11 cellular contexts compared by ENCODE assay signal in genomic region chr17:63703029-63703428, GRCh38. TPM values are rescaled to one million over a fixed set of nuclear protein-coding genes. Genes with fewer than 3 reads are reported as not detected.
DNase-seq lines count a peak whose midpoint lies in the region; ATAC-seq and TF ChIP-seq lines count a peak whose summit lies in the region.
"Had no signal": no experiment of that assay in that cellular context is flagged by ENCODE, and none has a peak within 500 bp of the region (broad histone marks: within the 10 kb centered on the region; RNA-seq: fewer than 3 reads in every experiment).

No MANE protein-coding gene starts in this region.

- ATAC-seq in CD4-positive, CD25-positive, alpha-beta regulatory T cell (ENCODE audit: low read depth in 2 of 2), result no peak
- no peak for ATAC-seq in HCT116
- ATAC-seq in natural killer cell treated with Interleukin-12 subunit alpha and Interleukin-12 subunit beta and Interleukin-15 and Interleukin-18, amount 100 ng/mL, for 72 hours, result no peak
- ATAC-seq in GM21423 (IDR thresholded peaks at IDR 0.05; ENCODE audit: unreplicated experiment), result no peak
- no peak for ATAC-seq in gastroesophageal sphincter
- ATAC-seq in HG03139 (IDR thresholded peaks at IDR 0.05; ENCODE audit: unreplicated experiment), result no peak

- H3K9me3 ChIP-seq in CD4-positive, CD25-positive, alpha-beta regulatory T cell (ENCODE audit: control insufficient read depth in 2 of 2, low read length in 2 of 2), result no peaks in the 10 kb centered on the region
- no peaks in the 10 kb centered on the region for H3K9me3 ChIP-seq in HCT116 (ENCODE audit: control insufficient read depth in 1 of 2, insufficient read depth in 1 of 2, low read depth in 1 of 2, low read length in 2 of 2)
- no peaks in the 10 kb centered on the region for H3K9me3 ChIP-seq in gastroesophageal sphincter
- H3K9me3 ChIP-seq: Caco-2 had no signal

- POLR2A ChIA-PET in HCT116 (lab: Charles Lee), result no interaction called here

- peak overlapping the region; percentile 93 for H3K27ac ChIP-seq in CD4-positive, CD25-positive, alpha-beta regulatory T cell (ENCODE audit: insufficient read depth, low read length, poor library complexity, severe bottlenecking)
- H3K27ac ChIP-seq in HCT116 (ENCODE audit: low read depth, low read length) (no peak overlapping the region), gastroesophageal sphincter (no peak overlapping the region)

- peaks cover 12% of the 10 kb centered on the region for H3K27me3 Mint-ChIP-seq in CD4-positive, CD25-positive, alpha-beta regulatory T cell
- no peaks in the 10 kb centered on the region for H3K27me3 Mint-ChIP-seq in activated naive CD8-positive, alpha-beta T cell
- no peaks in the 10 kb centered on the region for H3K27me3 Mint-ChIP-seq in natural killer cell treated with Interleukin-12 subunit alpha and Interleukin-12 subunit beta and Interleukin-15 and Interleukin-18, amount 100 ng/mL, for 72 hours

- TF ChIP-seq EP300 in gastroesophageal sphincter (IDR thresholded peaks at IDR 0.05), result no peak

- no peaks in the 10 kb centered on the region for H3K27me3 ChIP-seq in CD4-positive, CD25-positive, alpha-beta regulatory T cell (ENCODE audit: control insufficient read depth, insufficient read depth, low read length)
- H3K27me3 ChIP-seq in HCT116 (ENCODE audit: insufficient read depth, low read length) (no peaks in the 10 kb centered on the region), gastroesophageal sphincter (no peaks in the 10 kb centered on the region)

- peak overlapping the region; percentile 95 to 100 (median 98) for H3K4me3 Mint-ChIP-seq in CD4-positive, CD25-positive, alpha-beta regulatory T cell
- peak overlapping the region; percentile 92 for H3K4me3 Mint-ChIP-seq in activated naive CD8-positive, alpha-beta T cell
- H3K4me3 Mint-ChIP-seq in natural killer cell treated with Interleukin-12 subunit alpha and Interleukin-12 subunit beta and Interleukin-15 and Interleukin-18, amount 100 ng/mL, for 72 hours, result peak overlapping the region; percentile 90

- H3K9ac ChIP-seq in HCT116 (ENCODE audit: low read length), result no peak overlapping the region

- H3K27ac Mint-ChIP-seq in CD4-positive, CD25-positive, alpha-beta regulatory T cell, result peak overlapping the region; percentile 98 to 99 (median 98)
- H3K27ac Mint-ChIP-seq in activated naive CD8-positive, alpha-beta T cell, result peak overlapping the region; percentile 96
- H3K27ac Mint-ChIP-seq in natural killer cell treated with Interleukin-12 subunit alpha and Interleukin-12 subunit beta and Interleukin-15 and Interleukin-18, amount 100 ng/mL, for 72 hours, result peak overlapping the region; percentile 92 to 95

- H3K36me3 ChIP-seq in CD4-positive, CD25-positive, alpha-beta regulatory T cell (ENCODE audit: control insufficient read depth, insufficient read depth, low read length), result peaks cover 3% of the 10 kb centered on the region
- H3K36me3 ChIP-seq in HCT116 (ENCODE audit: control insufficient read depth in 1 of 2, insufficient read depth in 2 of 2, low read length in 2 of 2), result no peaks in the 10 kb centered on the region
- peaks cover 0 to 56% of the 10 kb centered on the region in 2 donors for H3K36me3 ChIP-seq in gastroesophageal sphincter

- TSS peak; percentile 70 for BruUV-seq in HCT116 (replicated peaks; lab: Mats Ljungman, UMichigan)

- TF ChIP-seq CTCF in HCT116 (IDR thresholded peaks at IDR 0.05 in 2 of 3, conservative IDR thresholded peaks at IDR 0.05 in 1 of 3; ENCODE audit: borderline replicate concordance in 1 of 3, insufficient read depth in 1 of 3, low read depth in 2 of 3, low read length in 2 of 3) (no peak), gastroesophageal sphincter (IDR thresholded peaks at IDR 0.05) (no peak)

- H2AFZ ChIP-seq in HCT116 (ENCODE audit: low read depth, low read length, poor library complexity, severe bottlenecking), result no peak overlapping the region

- H4K20me1 ChIP-seq in HCT116 (ENCODE audit: insufficient read depth), result no peaks in the 10 kb centered on the region

- H3K4me1 Mint-ChIP-seq in CD4-positive, CD25-positive, alpha-beta regulatory T cell, result peaks cover 16 to 65% (median 45%) of the 10 kb centered on the region in 4 donors
- H3K4me1 Mint-ChIP-seq in activated naive CD8-positive, alpha-beta T cell (ENCODE audit: low read depth), result peaks cover 59% of the 10 kb centered on the region
- peaks cover 42 to 45% of the 10 kb centered on the region in 2 donors for H3K4me1 Mint-ChIP-seq in natural killer cell treated with Interleukin-12 subunit alpha and Interleukin-12 subunit beta and Interleukin-15 and Interleukin-18, amount 100 ng/mL, for 72 hours (ENCODE audit: low read depth in 2 of 2)

- H3K4me2 ChIP-seq in HCT116 (ENCODE audit: low read length), result no peak overlapping the region

- H3K9me3 Mint-ChIP-seq in CD4-positive, CD25-positive, alpha-beta regulatory T cell, result peaks cover 0 to 4% (median 0%) of the 10 kb centered on the region in 7 donors
- no peaks in the 10 kb centered on the region for H3K9me3 Mint-ChIP-seq in activated naive CD8-positive, alpha-beta T cell (ENCODE audit: low read depth)
- H3K9me3 Mint-ChIP-seq in natural killer cell treated with Interleukin-12 subunit alpha and Interleukin-12 subunit beta and Interleukin-15 and Interleukin-18, amount 100 ng/mL, for 72 hours, result no peaks in the 10 kb centered on the region

- 83 to 92% methylated on average over 1 to 4 of the region's 5 CpGs for WGBS in gastroesophageal sphincter (ENCODE audit: low coverage in 1 of 2), 2 donors

- H3K9me2 ChIP-seq in HCT116 (ENCODE audit: insufficient read depth), result no peaks in the 10 kb centered on the region

- no peaks in the 10 kb centered on the region for H3K79me2 ChIP-seq in HCT116 (ENCODE audit: insufficient read depth, low read length)

- peaks cover 77% of the 10 kb centered on the region for H3K4me1 ChIP-seq in CD4-positive, CD25-positive, alpha-beta regulatory T cell (ENCODE audit: control insufficient read depth, insufficient read depth, low read length, poor library complexity, severe bottlenecking)
- H3K4me1 ChIP-seq in HCT116 (ENCODE audit: control insufficient read depth in 1 of 2, insufficient read depth in 2 of 2, low read length in 2 of 2) (peaks cover 5 to 19% of the 10 kb centered on the region in 2 experiments), gastroesophageal sphincter (peaks cover 0 to 41% (median 16%) of the 10 kb centered on the region in 3 donors)
- H3K4me1 ChIP-seq: Caco-2 had no signal

- TF ChIP-seq RAD21 in HCT116 (IDR thresholded peaks at IDR 0.05; ENCODE audit: low read depth), result no peak

- RAD21 ChIA-PET in HCT116 (lab: Charles Lee; ENCODE audit: low non-redundant PET in 1 of 2, low total read pairs in 2 of 2, uncharacterized antibody in 2 of 2, unreplicated experiment in 2 of 2), result no interaction called here

- peaks cover 26% of the 10 kb centered on the region for H3K36me3 Mint-ChIP-seq in CD4-positive, CD25-positive, alpha-beta regulatory T cell
- peaks cover 3% of the 10 kb centered on the region for H3K36me3 Mint-ChIP-seq in activated naive CD8-positive, alpha-beta T cell
- peaks cover 5% of the 10 kb centered on the region for H3K36me3 Mint-ChIP-seq in natural killer cell treated with Interleukin-12 subunit alpha and Interleukin-12 subunit beta and Interleukin-15 and Interleukin-18, amount 100 ng/mL, for 72 hours

- intact Hi-C loops in HCT116 (cut with micrococcal nuclease), result no loop called here

- DNase-seq in CD4-positive, CD25-positive, alpha-beta regulatory T cell, result no peak
- DNase-seq in HCT116 (ENCODE audit: low read depth, low spot score), result no peak
- no peak for DNase-seq in natural killer cell treated with Interleukin-12 subunit alpha and Interleukin-12 subunit beta and Interleukin-15 and Interleukin-18, amount 100 ng/mL, for 72 hours (ENCODE audit: low spot score)
- DNase-seq in activated CD4-positive, CD25-positive, alpha-beta regulatory T cell treated with anti-CD3 and anti-CD28 coated beads, Interleukin-2, amount 50 U/mL, for 72 hours, result no peak
- DNase-seq: Caco-2; OCI-M1; stimulated activated CD4-positive, alpha-beta T cell treated with anti-CD3 and anti-CD28 coated beads, Interleukin-4, amount 100 ng/mL, for 24 hours had no signal

- TF ChIP-seq POLR2A in HCT116 (IDR thresholded peaks at IDR 0.05; ENCODE audit: borderline replicate concordance, extremely low read depth, insufficient read depth, insufficient read length) (no peak), gastroesophageal sphincter (IDR thresholded peaks at IDR 0.05) (no peak)

- CTCF ChIA-PET in HCT116 (lab: Charles Lee), result interaction anchor here (1.2 kb wide), 1 partner anchor 268 kb away, joined by 3 read pairs; no protein-coding TSS in a partner anchor

- H3K4me3 ChIP-seq in CD4-positive, CD25-positive, alpha-beta regulatory T cell (ENCODE audit: low read depth, low read length), result peak overlapping the region; percentile 73
- H3K4me3 ChIP-seq in HCT116 (replicated peaks in 1 of 2; ENCODE audit: low read depth in 1 of 2, low read length in 2 of 2) (no peak overlapping the region), gastroesophageal sphincter (no peak overlapping the region)

RNA-seq across cellular contexts. Expression of gene LIMD2, which starts 3.1 kb away (rescaled TPM):
- total RNA-seq in CD4-positive, CD25-positive, alpha-beta regulatory T cell, result 634 TPM
- polyA plus RNA-seq in CD4-positive, CD25-positive, alpha-beta regulatory T cell, result 100 to 1,000 TPM; 408 to 478 (median 445) TPM
- 8.4 TPM for total RNA-seq in HCT116 (2021; ENCODE audit: unreplicated experiment)
- polyA plus RNA-seq in HCT116 (2012), result 6.0 and 7.0 TPM in 2 replicates
- 100 to 1,000 TPM; 114 to 185 TPM for total RNA-seq in natural killer cell treated with Interleukin-12 subunit alpha and Interleukin-12 subunit beta and Interleukin-15 and Interleukin-18, amount 100 ng/mL, for 72 hours
- 10 to 100 TPM in 1 of 4 donors, 1 to 10 TPM in 3; 2.3 to 11.0 (median 6.7) TPM for total RNA-seq in gastroesophageal sphincter

RNA-seq across cellular contexts. Expression of gene STRADA, which starts 38.6 kb away (rescaled TPM):
- 47.8 TPM for total RNA-seq in CD4-positive, CD25-positive, alpha-beta regulatory T cell
- 10 to 100 TPM; 20.0 to 31.9 (median 22.2) TPM for polyA plus RNA-seq in CD4-positive, CD25-positive, alpha-beta regulatory T cell
- total RNA-seq in HCT116 (2021; ENCODE audit: unreplicated experiment) (38.0 TPM), gastroesophageal sphincter (10 to 100 TPM; 14.4 to 39.1 (median 23.3) TPM)
- 31.2 and 32.8 TPM in 2 replicates for polyA plus RNA-seq in HCT116 (2012)
- total RNA-seq in natural killer cell treated with Interleukin-12 subunit alpha and Interleukin-12 subunit beta and Interleukin-15 and Interleukin-18, amount 100 ng/mL, for 72 hours, result 10 to 100 TPM; 59.5 to 86.5 TPM

Comparison
In these comparisons a context has a peak if more than half of its experiments do, and no peak if none do; other contexts are left out.
1. RNA of gene LIMD2, which starts 3.1 kb away (total RNA-seq): 634 TPM in CD4-positive, CD25-positive, alpha-beta regulatory T cell (single experiment) and 114 to 185 TPM in natural killer cell treated with Interleukin-12 subunit alpha and Interleukin-12 subunit beta and Interleukin-15 and Interleukin-18, amount 100 ng/mL, for 72 hours; 2.3 to 11.0 TPM in gastroesophageal sphincter and 8.4 TPM in HCT116 (single experiment); every median in the first group is over 4 times any median in the second.
2. Peak in every context shown above with its lines, with median percentiles within 50 percentile points of each other: H3K27ac Mint-ChIP-seq and H3K4me3 Mint-ChIP-seq.